In the genomic region with DNA sequence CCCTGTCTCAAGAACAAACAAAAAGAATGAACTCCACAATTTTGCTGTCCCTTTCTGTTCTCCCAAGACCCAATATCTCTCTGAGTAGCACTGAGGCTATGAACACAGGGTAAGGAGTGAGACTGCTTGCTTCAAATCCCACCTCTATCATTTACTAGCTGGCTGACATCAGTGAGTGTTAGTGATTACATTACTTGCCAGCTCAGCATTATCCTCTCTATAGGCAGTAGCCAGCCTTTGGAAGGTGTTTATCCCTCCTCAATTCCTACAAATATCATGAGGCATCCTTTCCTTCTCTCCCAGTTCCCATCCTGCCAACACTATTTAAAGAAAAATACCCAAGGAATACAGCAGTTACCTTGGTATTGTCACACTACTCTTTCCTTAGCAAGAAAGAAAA, we compare ENCODE assay signal across 13 cellular contexts. TPM values are rescaled to one million over a fixed set of nuclear protein-coding genes. Genes with fewer than 3 reads are reported as not detected.
A peak's percentile ranks its signal among the peaks of the same experiment; 100 is the strongest.
DNase-seq lines count a peak whose midpoint lies in the region; ATAC-seq and TF ChIP-seq lines count a peak whose summit lies in the region.
"Had no signal": no experiment of that assay in that cellular context is flagged by ENCODE, and none has a peak within 500 bp of the region (broad histone marks: within the 10 kb centered on the region; RNA-seq: fewer than 3 reads in every experiment).

No MANE protein-coding gene starts in this region.

- H3K27ac ChIP-seq in dorsolateral prefrontal cortex, result peak overlapping the region in 56 of 59 donors; percentile 40 to 99 (median 97)
- peak overlapping the region; percentile 98 for H3K27ac ChIP-seq in neural cell (ENCODE audit: low read length)

- peaks cover 7% of the 10 kb centered on the region for H3F3A ChIP-seq in neural cell (ENCODE audit: insufficient read depth, low read length, poor library complexity, severe bottlenecking)

- H3K4me2 ChIP-seq in neural cell (ENCODE audit: low read length), result peak overlapping the region; percentile 100

- peaks cover 69% of the 10 kb centered on the region for H3K79me2 ChIP-seq in neural cell (replicated peaks; ENCODE audit: insufficient read depth, low read length)

- H3K9me2 ChIP-seq in neural cell (ENCODE audit: insufficient read depth, low read length), result no peaks in the 10 kb centered on the region

- no peak for ATAC-seq in stimulated activated naive CD8-positive, alpha-beta T cell treated with anti-CD3 and anti-CD28 coated beads, Interleukin-15, amount 100 ng/mL, for 72 hours
- ATAC-seq in HG03025 (IDR thresholded peaks at IDR 0.05; ENCODE audit: low FRiP score, unreplicated experiment), result no peak

- H3K9me3 Mint-ChIP-seq in stimulated activated naive CD8-positive, alpha-beta T cell treated with anti-CD3 and anti-CD28 coated beads, Interleukin-15, Interleukin-2, amounts not matched to agents 100 ng/mL and 50 ng/mL, for 24 hours, result no peaks in the 10 kb centered on the region
- H3K9me3 Mint-ChIP-seq in stimulated activated naive CD8-positive, alpha-beta T cell treated with anti-CD3 and anti-CD28 coated beads, Interleukin-15, amount 100 ng/mL, for 72 hours, result no peaks in the 10 kb centered on the region
- H3K9me3 Mint-ChIP-seq: HFFc6 had no signal

- H3K4me3 ChIP-seq in dorsolateral prefrontal cortex, result peak overlapping the region in 47 of 59 donors; percentile 67 to 99 (median 91)
- peak overlapping the region; percentile 87 for H3K4me3 ChIP-seq in neural cell (ENCODE audit: low read length)

- no peaks in the 10 kb centered on the region for H3K27me3 Mint-ChIP-seq in stimulated activated naive CD8-positive, alpha-beta T cell treated with anti-CD3 and anti-CD28 coated beads, Interleukin-15, Interleukin-2, amounts not matched to agents 100 ng/mL and 50 ng/mL, for 24 hours
- no peaks in the 10 kb centered on the region for H3K27me3 Mint-ChIP-seq in stimulated activated naive CD8-positive, alpha-beta T cell treated with anti-CD3 and anti-CD28 coated beads, Interleukin-15, amount 100 ng/mL, for 72 hours

- H3K36me3 Mint-ChIP-seq in stimulated activated naive CD8-positive, alpha-beta T cell treated with anti-CD3 and anti-CD28 coated beads, Interleukin-15, Interleukin-2, amounts not matched to agents 100 ng/mL and 50 ng/mL, for 24 hours (ENCODE audit: low read depth), result peaks cover 7% of the 10 kb centered on the region

- no peaks in the 10 kb centered on the region for H3K36me3 ChIP-seq in neural cell (ENCODE audit: insufficient read depth, low read length)

- peak overlapping the region; percentile 41 for H3K27ac Mint-ChIP-seq in stimulated activated naive CD8-positive, alpha-beta T cell treated with anti-CD3 and anti-CD28 coated beads, Interleukin-15, Interleukin-2, amounts not matched to agents 100 ng/mL and 50 ng/mL, for 24 hours
- no peak overlapping the region for H3K27ac Mint-ChIP-seq in stimulated activated naive CD8-positive, alpha-beta T cell treated with anti-CD3 and anti-CD28 coated beads, Interleukin-15, amount 100 ng/mL, for 72 hours
- H3K27ac Mint-ChIP-seq: HFFc6 had no signal

- no peaks in the 10 kb centered on the region for H3K9me3 ChIP-seq in neural cell (ENCODE audit: low read length)

- no peak for TF ChIP-seq CTCF in dorsolateral prefrontal cortex (IDR thresholded peaks at IDR 0.05 in 54 of 56, conservative IDR thresholded peaks at IDR 0.05 in 2 of 56; ENCODE audit: low read depth in 1 of 56, partially characterized antibody in 56 of 56)
- no peak for TF ChIP-seq CTCF in neural cell (IDR thresholded peaks at IDR 0.05; ENCODE audit: poor library complexity, severe bottlenecking)

- peaks cover 12% of the 10 kb centered on the region for H4K20me1 ChIP-seq in neural cell (ENCODE audit: insufficient read depth)

- intact Hi-C loops in dorsolateral prefrontal cortex (cut with DNase I), result loop anchor here in 1 of 2 donors (10.0 kb wide), 1 partner anchor 627 kb away; a partner anchor contains a TSS

- H3K9ac ChIP-seq in neural cell (ENCODE audit: low read length), result peak overlapping the region; percentile 99

- no peak for TF ChIP-seq EP300 in neural cell (conservative IDR thresholded peaks at IDR 0.05; ENCODE audit: poor library complexity, severe bottlenecking)

- TF ChIP-seq RAD21 in neural cell (conservative IDR thresholded peaks at IDR 0.05), result no peak

- no peak overlapping the region for H2AFZ ChIP-seq in neural cell (ENCODE audit: low read depth, low read length)

- no peak for DNase-seq in stimulated activated naive CD8-positive, alpha-beta T cell treated with anti-CD3 and anti-CD28 coated beads, Interleukin-15, amount 100 ng/mL, for 72 hours
- DNase-seq in dorsolateral prefrontal cortex, result no peak
- no peak for DNase-seq in NCI-H187 (lab: John Stamatoyannopoulos, UW)
- no peak for DNase-seq in NCI-H187 treated with DMSO at 0.1 percent for 48 hours (lab: John Stamatoyannopoulos, UW)
- no peak for DNase-seq in activated CD4-positive, alpha-beta T cell treated with anti-CD3 and anti-CD28 coated beads for 48 hours
- DNase-seq: activated CD4-positive, CD25-positive, alpha-beta regulatory T cell treated with anti-CD3 and anti-CD28 coated beads, Interleukin-2, amount 50 U/mL, for 72 hours; cortex of kidney; HFFc6; NCI-H1694 treated with DMSO at 0.1 percent for 48 hours; NCI-H748 treated with DMSO at 0.1 percent for 48 hours had no signal

- H3K4me1 Mint-ChIP-seq in stimulated activated naive CD8-positive, alpha-beta T cell treated with anti-CD3 and anti-CD28 coated beads, Interleukin-15, Interleukin-2, amounts not matched to agents 100 ng/mL and 50 ng/mL, for 24 hours (ENCODE audit: low read depth), result peaks cover 60% of the 10 kb centered on the region
- H3K4me1 Mint-ChIP-seq in stimulated activated naive CD8-positive, alpha-beta T cell treated with anti-CD3 and anti-CD28 coated beads, Interleukin-15, amount 100 ng/mL, for 72 hours, result peaks cover 63% of the 10 kb centered on the region

- H3K27me3 ChIP-seq in dorsolateral prefrontal cortex (no peaks in the 10 kb centered on the region), neural cell (ENCODE audit: insufficient read depth, low read depth, low read length) (no peaks in the 10 kb centered on the region)

- peak overlapping the region; percentile 56 for H3K4me3 Mint-ChIP-seq in stimulated activated naive CD8-positive, alpha-beta T cell treated with anti-CD3 and anti-CD28 coated beads, Interleukin-15, Interleukin-2, amounts not matched to agents 100 ng/mL and 50 ng/mL, for 24 hours
- H3K4me3 Mint-ChIP-seq in stimulated activated naive CD8-positive, alpha-beta T cell treated with anti-CD3 and anti-CD28 coated beads, Interleukin-15, amount 100 ng/mL, for 72 hours, result peak overlapping the region in 1 of 2 donors; percentile 18
- H3K4me3 Mint-ChIP-seq: HFFc6 had no signal

TF ChIP-seq in neural cell, 6 proteins besides CTCF, POLR2A, EP300 and RAD21:
- TF ChIP-seq EZH2 (IDR thresholded peaks at IDR 0.05; ENCODE audit: borderline replicate concordance, insufficient read depth, low read length, poor library complexity, severe bottlenecking), result no peak
- TF ChIP-seq POLR2AphosphoS5 (IDR thresholded peaks at IDR 0.05), result no peak
- no peak for TF ChIP-seq SMC3 (conservative IDR thresholded peaks at IDR 0.05; ENCODE audit: poor library complexity)
- TF ChIP-seq MXI1 (conservative IDR thresholded peaks at IDR 0.05; ENCODE audit: poor library complexity, severe bottlenecking), result no peak
- no peak for TF ChIP-seq TAF1 (IDR thresholded peaks at IDR 0.05; ENCODE audit: low read depth)
- TF ChIP-seq, protein P1, sequence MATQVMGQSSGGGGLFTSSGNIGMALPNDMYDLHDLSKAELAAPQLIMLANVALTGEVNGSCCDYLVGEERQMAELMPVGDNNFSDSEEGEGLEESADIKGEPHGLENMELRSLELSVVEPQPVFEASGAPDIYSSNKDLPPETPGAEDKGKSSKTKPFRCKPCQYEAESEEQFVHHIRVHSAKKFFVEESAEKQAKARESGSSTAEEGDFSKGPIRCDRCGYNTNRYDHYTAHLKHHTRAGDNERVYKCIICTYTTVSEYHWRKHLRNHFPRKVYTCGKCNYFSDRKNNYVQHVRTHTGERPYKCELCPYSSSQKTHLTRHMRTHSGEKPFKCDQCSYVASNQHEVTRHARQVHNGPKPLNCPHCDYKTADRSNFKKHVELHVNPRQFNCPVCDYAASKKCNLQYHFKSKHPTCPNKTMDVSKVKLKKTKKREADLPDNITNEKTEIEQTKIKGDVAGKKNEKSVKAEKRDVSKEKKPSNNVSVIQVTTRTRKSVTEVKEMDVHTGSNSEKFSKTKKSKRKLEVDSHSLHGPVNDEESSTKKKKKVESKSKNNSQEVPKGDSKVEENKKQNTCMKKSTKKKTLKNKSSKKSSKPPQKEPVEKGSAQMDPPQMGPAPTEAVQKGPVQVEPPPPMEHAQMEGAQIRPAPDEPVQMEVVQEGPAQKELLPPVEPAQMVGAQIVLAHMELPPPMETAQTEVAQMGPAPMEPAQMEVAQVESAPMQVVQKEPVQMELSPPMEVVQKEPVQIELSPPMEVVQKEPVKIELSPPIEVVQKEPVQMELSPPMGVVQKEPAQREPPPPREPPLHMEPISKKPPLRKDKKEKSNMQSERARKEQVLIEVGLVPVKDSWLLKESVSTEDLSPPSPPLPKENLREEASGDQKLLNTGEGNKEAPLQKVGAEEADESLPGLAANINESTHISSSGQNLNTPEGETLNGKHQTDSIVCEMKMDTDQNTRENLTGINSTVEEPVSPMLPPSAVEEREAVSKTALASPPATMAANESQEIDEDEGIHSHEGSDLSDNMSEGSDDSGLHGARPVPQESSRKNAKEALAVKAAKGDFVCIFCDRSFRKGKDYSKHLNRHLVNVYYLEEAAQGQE (IDR thresholded peaks at IDR 0.05; ENCODE audit: borderline replicate concordance), result no peak
TF ChIP-seq in neural cell: peak in this region for 0.

RNA-seq across cellular contexts. Expression of a gene that starts 3.0 kb away (rescaled TPM):
- 100 to 1,000 TPM in 8 of 120 experiments, 10 to 100 TPM in 112; 38.4 to 188 (median 62.6) TPM for total RNA-seq in dorsolateral prefrontal cortex
- 23.7 and 28.7 TPM in 2 replicates for polyA plus RNA-seq in neural cell
- 50.8 and 52.6 TPM in 2 replicates for polyA minus RNA-seq in neural cell

RNA-seq across cellular contexts. Expression of a gene that starts 24.6 kb away (rescaled TPM):
- 100 to 1,000 TPM in 47 of 120 experiments, 10 to 100 TPM in 73; 56.3 to 151 (median 97.1) TPM for total RNA-seq in dorsolateral prefrontal cortex
- polyA plus RNA-seq in neural cell, result 36.8 and 40.5 TPM in 2 replicates
- polyA minus RNA-seq in neural cell, result 65.7 and 83.3 TPM in 2 replicates
